In the genomic region with DNA sequence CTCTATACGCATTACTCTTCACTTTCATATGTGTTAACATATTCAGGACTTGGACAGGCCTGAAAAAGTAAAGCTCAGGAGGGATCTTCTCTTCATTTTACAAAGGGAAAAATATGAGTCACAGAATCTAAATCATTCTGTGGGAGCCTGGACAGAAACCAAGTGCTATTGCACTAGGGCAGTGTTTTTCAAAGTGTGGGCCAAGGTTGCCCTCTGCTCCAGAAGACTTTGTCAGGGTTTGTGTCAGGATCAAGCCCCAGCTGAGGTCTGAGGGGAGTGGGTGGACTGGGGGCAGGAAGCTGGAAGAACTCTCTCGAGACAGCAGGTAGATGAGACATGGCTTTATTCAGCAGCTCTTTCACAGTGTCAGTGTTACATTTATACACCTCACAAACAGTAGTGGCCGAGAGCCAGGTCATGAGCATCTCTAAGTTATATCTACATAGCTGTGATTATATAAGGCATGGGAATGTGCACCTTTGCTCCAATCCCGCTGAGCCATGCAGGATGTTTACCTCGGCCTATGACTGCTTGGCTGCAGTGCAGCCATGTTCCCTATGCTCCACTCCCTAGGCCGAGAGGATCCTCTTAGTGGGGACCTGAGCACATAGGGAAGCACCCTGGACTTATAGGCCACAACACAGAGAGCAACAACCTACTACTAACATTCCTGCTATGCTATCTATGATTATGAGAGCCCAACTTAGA, we compare ENCODE assay signal across 1 cellular context.
TF ChIP-seq lines count a peak whose summit lies in the region.

No MANE protein-coding gene starts in this region.

TF ChIP-seq in IMR-90, 13 proteins besides CTCF, POLR2A, EP300 and RAD21:
- no peak for TF ChIP-seq RFX5 (IDR thresholded peaks at IDR 0.05; ENCODE audit: low read depth, low read length)
- TF ChIP-seq, protein P1, sequence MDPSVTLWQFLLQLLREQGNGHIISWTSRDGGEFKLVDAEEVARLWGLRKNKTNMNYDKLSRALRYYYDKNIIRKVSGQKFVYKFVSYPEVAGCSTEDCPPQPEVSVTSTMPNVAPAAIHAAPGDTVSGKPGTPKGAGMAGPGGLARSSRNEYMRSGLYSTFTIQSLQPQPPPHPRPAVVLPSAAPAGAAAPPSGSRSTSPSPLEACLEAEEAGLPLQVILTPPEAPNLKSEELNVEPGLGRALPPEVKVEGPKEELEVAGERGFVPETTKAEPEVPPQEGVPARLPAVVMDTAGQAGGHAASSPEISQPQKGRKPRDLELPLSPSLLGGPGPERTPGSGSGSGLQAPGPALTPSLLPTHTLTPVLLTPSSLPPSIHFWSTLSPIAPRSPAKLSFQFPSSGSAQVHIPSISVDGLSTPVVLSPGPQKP (IDR thresholded peaks at IDR 0.05; ENCODE audit: borderline replicate concordance, low read depth, low read length) = no peak
- no peak for TF ChIP-seq SMC3 (IDR thresholded peaks at IDR 0.05; ENCODE audit: low read depth, low read length)
- 0 out of 2 replicates have a peak, but pooled peaks have one; percentile 3 for TF ChIP-seq BHLHE40 (IDR thresholded peaks at IDR 0.05; ENCODE audit: low read depth, low read length)
- TF ChIP-seq, protein P2, sequence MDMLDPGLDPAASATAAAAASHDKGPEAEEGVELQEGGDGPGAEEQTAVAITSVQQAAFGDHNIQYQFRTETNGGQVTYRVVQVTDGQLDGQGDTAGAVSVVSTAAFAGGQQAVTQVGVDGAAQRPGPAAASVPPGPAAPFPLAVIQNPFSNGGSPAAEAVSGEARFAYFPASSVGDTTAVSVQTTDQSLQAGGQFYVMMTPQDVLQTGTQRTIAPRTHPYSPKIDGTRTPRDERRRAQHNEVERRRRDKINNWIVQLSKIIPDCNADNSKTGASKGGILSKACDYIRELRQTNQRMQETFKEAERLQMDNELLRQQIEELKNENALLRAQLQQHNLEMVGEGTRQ (IDR thresholded peaks at IDR 0.05; ENCODE audit: low read depth, low read length) = no peak
- TF ChIP-seq CHD1 (IDR thresholded peaks at IDR 0.05; ENCODE audit: low read depth, low read length) = no peak
- 0 out of 2 replicates have a peak, but pooled peaks have one; percentile 5 for TF ChIP-seq MAZ (IDR thresholded peaks at IDR 0.05; ENCODE audit: borderline replicate concordance, low read depth, low read length)
- no peak for TF ChIP-seq NFE2L2 (IDR thresholded peaks at IDR 0.05; ENCODE audit: low read depth, low read length)
- TF ChIP-seq FOS (IDR thresholded peaks at IDR 0.05; ENCODE audit: low read depth, low read length) = peak; percentile 63
- peak; percentile 27; the same call in 1 of the 2 replicates for TF ChIP-seq CEBPB (IDR thresholded peaks at IDR 0.05; ENCODE audit: low read depth, low read length)
- TF ChIP-seq RCOR1 (IDR thresholded peaks at IDR 0.05; ENCODE audit: insufficient replicate concordance, low read length) = no peak
- no peak for TF ChIP-seq MXI1 (IDR thresholded peaks at IDR 0.05; ENCODE audit: borderline replicate concordance, low read depth, low read length)
- no peak for TF ChIP-seq MAFK (IDR thresholded peaks at IDR 0.05; ENCODE audit: low read depth, low read length)
